8 cellular contexts compared by ENCODE assay signal in the genomic region with DNA sequence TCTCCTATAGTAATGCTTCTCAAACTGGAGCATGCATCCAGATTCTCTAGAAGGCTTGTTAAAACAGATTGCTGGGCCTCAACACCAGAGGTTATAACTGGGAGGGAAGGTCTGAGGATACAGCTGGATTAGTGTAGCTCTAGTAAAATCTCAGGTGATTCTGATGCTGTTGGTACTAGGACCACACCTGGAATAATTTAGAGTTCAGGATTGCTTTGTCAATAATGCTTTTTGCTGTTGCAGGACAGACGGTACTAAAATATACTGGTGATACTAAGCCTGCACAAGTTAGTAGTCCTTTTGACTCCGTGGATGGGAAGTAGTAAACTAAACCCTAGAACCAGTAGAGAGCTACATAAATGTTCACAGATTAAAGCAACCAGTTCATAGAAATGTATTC.
DNase-seq lines count a peak whose midpoint lies in the region; ATAC-seq, FAIRE-seq and TF ChIP-seq lines count a peak whose summit lies in the region.

No MANE protein-coding gene starts in this region.

- DNase-seq in D721Med (ENCODE audit: insufficient read length, low spot score) (no peak), NB4 (ENCODE audit: low read depth) (peak; percentile 22), K562 (ENCODE audit: extremely low read depth in 1 of 4, low spot score in 3 of 4) (peak in 1 of 4 experiments; percentile 7), mesendoderm (peak; percentile 26), aorta (no peak), epidermal melanocyte (ENCODE audit: insufficient read length, low spot score) (no peak)

- TF ChIP-seq RAD21 in K562 (CRISPR knock-in tag; conservative IDR thresholded peaks at IDR 0.05 in 1 of 2, IDR thresholded peaks at IDR 0.05 in 1 of 2), result no peak

- FAIRE-seq in D721Med (lab: Jason Lieb, UNC), result peak; percentile 91
- no peak for FAIRE-seq in K562 (lab: Jason Lieb, UNC)

- H4K20me1 ChIP-seq in K562 (replicated peaks; ENCODE audit: control insufficient read depth, insufficient read depth, low read length), result no peaks in the 10 kb centered on the region

- H3K18ac ChIP-seq in mesendoderm (ENCODE audit: low read length), result no peak overlapping the region

- H3K27ac ChIP-seq in K562 (ENCODE audit: extremely low read depth, low read depth, low read length), result peak overlapping the region; percentile 100
- no peak overlapping the region for H3K27ac ChIP-seq in mesendoderm (ENCODE audit: low read depth, low read length)
- H3K27ac ChIP-seq in aorta (ENCODE audit: low read depth in 1 of 2, low read length in 2 of 2), result peak overlapping the region; percentile 91 to 100

- H3K56ac ChIP-seq in mesendoderm (ENCODE audit: low read length), result peak overlapping the region; percentile 71

- peaks cover 0 to 12% of the 10 kb centered on the region in 2 experiments; a peak in 2 of 5 replicates for H3K4me1 ChIP-seq in K562 (replicated peaks in 1 of 2; ENCODE audit: control insufficient read depth in 2 of 2, insufficient read depth in 2 of 2, low read length in 2 of 2)
- H3K4me1 ChIP-seq in mesendoderm (ENCODE audit: control insufficient read depth, low read depth, low read length), result peaks cover 3% of the 10 kb centered on the region
- H3K4me1 ChIP-seq in aorta (ENCODE audit: control insufficient read depth in 1 of 2, insufficient read depth in 2 of 2, low read length in 2 of 2), result peaks cover 2 to 7% of the 10 kb centered on the region in 2 donors

- ATAC-seq in K562 (no peak), aorta (ENCODE audit: low FRiP score) (no peak), GM21737 (IDR thresholded peaks at IDR 0.05; ENCODE audit: unreplicated experiment) (no peak), GM21825 (IDR thresholded peaks at IDR 0.05; ENCODE audit: unreplicated experiment) (no peak)

- H3K4me3 ChIP-seq in NB4 (ENCODE audit: low read depth, low read length) (peak overlapping the region; percentile 68), K562 (peak overlapping the region; percentile 56), mesendoderm (ENCODE audit: low read length) (no peak overlapping the region), aorta (ENCODE audit: low read length in 2 of 2) (no peak overlapping the region)

- TF ChIP-seq CTCF in D721Med (IDR thresholded peaks at IDR 0.05; ENCODE audit: insufficient read depth, missing control alignments) (no peak), NB4 (IDR thresholded peaks at IDR 0.05; ENCODE audit: low read depth, low read length) (no peak), K562 (IDR thresholded peaks at IDR 0.05 in 2 of 3, conservative IDR thresholded peaks at IDR 0.05 in 1 of 3; ENCODE audit: insufficient read depth in 2 of 3, low read depth in 1 of 3, low read length in 3 of 3) (no peak)

- H3K9ac ChIP-seq in K562 (ENCODE audit: insufficient read depth in 1 of 2, low read depth in 2 of 2, low read length in 2 of 2) (peak overlapping the region in 1 of 2 experiments; percentile 98; a peak in 2 of 4 replicates), mesendoderm (ENCODE audit: low read length) (peak overlapping the region; percentile 64)

- H3K36me3 ChIP-seq in K562 (ENCODE audit: control insufficient read depth, insufficient read depth, low read length), result no peaks in the 10 kb centered on the region
- no peaks in the 10 kb centered on the region for H3K36me3 ChIP-seq in mesendoderm (ENCODE audit: control insufficient read depth, insufficient read depth, low read length)
- H3K36me3 ChIP-seq in aorta (ENCODE audit: control insufficient read depth in 1 of 2, insufficient read depth in 2 of 2, low read length in 1 of 2), result no peaks in the 10 kb centered on the region

- H3K9me3 ChIP-seq in K562 (replicated peaks; ENCODE audit: control insufficient read depth, insufficient read depth, low read depth, low read length) (no peaks in the 10 kb centered on the region; the same call in 1 of the 2 replicates), aorta (ENCODE audit: control insufficient read depth, low read length) (no peaks in the 10 kb centered on the region)

- peak overlapping the region; percentile 17 for H2BK5ac ChIP-seq in mesendoderm (ENCODE audit: low read length)

- H3K27me3 ChIP-seq in K562 (ENCODE audit: control insufficient read depth in 2 of 2, insufficient read depth in 2 of 2, low read length in 2 of 2) (no peaks in the 10 kb centered on the region), mesendoderm (ENCODE audit: insufficient read depth, low read length, poor library complexity) (no peaks in the 10 kb centered on the region), aorta (ENCODE audit: control insufficient read depth in 1 of 2, insufficient read depth in 2 of 2, low read length in 1 of 2) (no peaks in the 10 kb centered on the region)

- no peak overlapping the region for H3K23ac ChIP-seq in mesendoderm (ENCODE audit: low read length)

- in situ Hi-C loops in K562 (cut with MboI), result no loop called here

- H4K5ac ChIP-seq in mesendoderm (ENCODE audit: low read length), result no peak overlapping the region

- TF ChIP-seq EP300 in K562 (IDR thresholded peaks at IDR 0.05; ENCODE audit: low read length), result no peak

- no peak overlapping the region for H2AK5ac ChIP-seq in mesendoderm (ENCODE audit: low read length)

- H3K4ac ChIP-seq in mesendoderm (ENCODE audit: low read depth, low read length), result no peak overlapping the region

- WGBS in K562 (ENCODE audit: insufficient coverage, low coverage, missing lambda C conversion rate), result 88% methylated on average over 2 of the region's 2 CpGs
- WGBS in mesendoderm (ENCODE audit: extremely low coverage, insufficient coverage, low lambda C conversion rate), result no CpG with 5 or more reads among the region's 2 CpGs
- WGBS in aorta, 2 donors, result 4 to 19% methylated on average over 2 of the region's 2 CpGs

- peak overlapping the region; percentile 98 for H2AFZ ChIP-seq in K562 (ENCODE audit: low read depth, low read length)

- BruUV-seq in K562 (replicated peaks; lab: Mats Ljungman, UMichigan), result no TSS peak

- H3K4me2 ChIP-seq in K562 (ENCODE audit: insufficient read depth, low read length) (peak overlapping the region; percentile 84), mesendoderm (ENCODE audit: low read length) (no peak overlapping the region)

- H3K79me1 ChIP-seq in mesendoderm (ENCODE audit: low read length), result no peaks in the 10 kb centered on the region

- H4K8ac ChIP-seq in mesendoderm (ENCODE audit: low read depth, low read length), result no peak overlapping the region

- H3K79me2 ChIP-seq in K562 (ENCODE audit: control insufficient read depth, insufficient read depth, low read length), result no peaks in the 10 kb centered on the region
- H3K79me2 ChIP-seq in mesendoderm (ENCODE audit: control insufficient read depth, insufficient read depth, low read length), result no peaks in the 10 kb centered on the region

- intact Hi-C loops in K562 (cut with micrococcal nuclease) (loop anchor here (2.0 to 10.0 kb wide), 5 partner anchors 51 to 956 kb away; a partner anchor contains a TSS), aorta (cut with DNase I) (loop anchor here (2.0 to 10.0 kb wide), 10 partner anchors 51 to 959 kb away; a partner anchor contains a TSS)

- TF ChIP-seq POLR2A in NB4 (IDR thresholded peaks at IDR 0.05; ENCODE audit: extremely low read depth, insufficient read length), result no peak
- no peak for TF ChIP-seq POLR2A in K562 (conservative IDR thresholded peaks at IDR 0.05)

- no peak overlapping the region for H2BK120ac ChIP-seq in mesendoderm (ENCODE audit: low read depth, low read length)

- no peaks in the 10 kb centered on the region for H3K9me1 ChIP-seq in K562 (ENCODE audit: control insufficient read depth, insufficient read depth, low read length)

- CTCF ChIA-PET in K562 (lab: Yijun Ruan, JAX; ENCODE audit: low intra/inter-chr PET ratio), result no interaction called here

- H2BK15ac ChIP-seq in mesendoderm (replicated peaks; ENCODE audit: low read depth), result no peak overlapping the region

- POLR2A ChIA-PET in K562 (lab: Yijun Ruan, JAX), result interaction anchor here (0.7 to 1.3 kb wide), 2 partner anchors 12 to 274 kb away, joined by 3 to 4 read pairs; a partner anchor contains a TSS

TF ChIP-seq in K562, 482 proteins besides CTCF, POLR2A, EP300 and RAD21:
- TF ChIP-seq FOXJ2 (tag; IDR thresholded peaks at IDR 0.05), result no peak
- TF ChIP-seq, protein P1, sequence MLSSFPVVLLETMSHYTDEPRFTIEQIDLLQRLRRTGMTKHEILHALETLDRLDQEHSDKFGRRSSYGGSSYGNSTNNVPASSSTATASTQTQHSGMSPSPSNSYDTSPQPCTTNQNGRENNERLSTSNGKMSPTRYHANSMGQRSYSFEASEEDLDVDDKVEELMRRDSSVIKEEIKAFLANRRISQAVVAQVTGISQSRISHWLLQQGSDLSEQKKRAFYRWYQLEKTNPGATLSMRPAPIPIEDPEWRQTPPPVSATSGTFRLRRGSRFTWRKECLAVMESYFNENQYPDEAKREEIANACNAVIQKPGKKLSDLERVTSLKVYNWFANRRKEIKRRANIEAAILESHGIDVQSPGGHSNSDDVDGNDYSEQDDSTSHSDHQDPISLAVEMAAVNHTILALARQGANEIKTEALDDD (IDR thresholded peaks at IDR 0.05), result peak; percentile 60; the same call in 1 of the 2 replicates
- TF ChIP-seq, protein P2, sequence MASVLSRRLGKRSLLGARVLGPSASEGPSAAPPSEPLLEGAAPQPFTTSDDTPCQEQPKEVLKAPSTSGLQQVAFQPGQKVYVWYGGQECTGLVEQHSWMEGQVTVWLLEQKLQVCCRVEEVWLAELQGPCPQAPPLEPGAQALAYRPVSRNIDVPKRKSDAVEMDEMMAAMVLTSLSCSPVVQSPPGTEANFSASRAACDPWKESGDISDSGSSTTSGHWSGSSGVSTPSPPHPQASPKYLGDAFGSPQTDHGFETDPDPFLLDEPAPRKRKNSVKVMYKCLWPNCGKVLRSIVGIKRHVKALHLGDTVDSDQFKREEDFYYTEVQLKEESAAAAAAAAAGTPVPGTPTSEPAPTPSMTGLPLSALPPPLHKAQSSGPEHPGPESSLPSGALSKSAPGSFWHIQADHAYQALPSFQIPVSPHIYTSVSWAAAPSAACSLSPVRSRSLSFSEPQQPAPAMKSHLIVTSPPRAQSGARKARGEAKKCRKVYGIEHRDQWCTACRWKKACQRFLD (CRISPR knock-in tag; IDR thresholded peaks at IDR 0.05), result 0 out of 2 replicates have a peak, but pooled peaks have one; percentile 19

Comparison
In these comparisons a context has a peak if more than half of its experiments do, and no peak if none do; other contexts are left out.
1. DNase-seq: peak in NB4 (single experiment) and mesendoderm (single experiment); none in D721Med (single experiment), aorta (0 of 2) and epidermal melanocyte (single experiment).
2. H3K4me3 ChIP-seq: peak in NB4 (single experiment) and K562 (single experiment); none in mesendoderm (single experiment) and aorta (0 of 2).